9 cellular contexts compared by ENCODE assay signal in genomic region chrX:151753313-151754041, GRCh38. TPM values are rescaled to one million over a fixed set of nuclear protein-coding genes. Genes with fewer than 3 reads are reported as not detected.
DNase-seq lines count a peak whose midpoint lies in the region; ATAC-seq and TF ChIP-seq lines count a peak whose summit lies in the region.
"Had no signal": no experiment of that assay in that cellular context is flagged by ENCODE, and none has a peak within 500 bp of the region (broad histone marks: within the 10 kb centered on the region; RNA-seq: fewer than 3 reads in every experiment).

No MANE protein-coding gene starts in this region.

- no peak overlapping the region for H3K9ac ChIP-seq in GM23248

- in situ Hi-C loops in GM23248 (cut with MboI) = loop anchor here (25.0 kb wide), 2 partner anchors 884 to 1059 kb away; partner anchors contain the start of gene GABRQ

- H3K4me2 ChIP-seq in GM23248 (ENCODE audit: unreplicated experiment) = no peak overlapping the region

- intact Hi-C loops in heart right ventricle (cut with DNase I) (loop anchor here (2.0 to 10.0 kb wide), 6 partner anchors 589 to 884 kb away; partner anchors contain the start of gene GABRQ (in 2 of the 10)), sciatic nerve (cut with DNase I) (no loop called here)

- TF ChIP-seq POLR2A in NB4 (IDR thresholded peaks at IDR 0.05; ENCODE audit: extremely low read depth, insufficient read length) = no peak

- peak; percentile 28 for DNase-seq in activated CD4-positive, alpha-beta T cell treated with anti-CD3 and anti-CD28 coated beads for 48 hours
- no peak for DNase-seq in activated CD4-positive, alpha-beta T cell treated with anti-CD3 and anti-CD28 coated beads, Interleukin-2, amount 50 U/mL, for 1 hour
- DNase-seq in GM23248 (peak; percentile 84), NB4 (ENCODE audit: low read depth) (peak; percentile 52), heart right ventricle (peak; percentile 15 to 54), sciatic nerve (ENCODE audit: low spot score) (peak; percentile 76), CD1c-positive myeloid dendritic cell (ENCODE audit: extremely low spot score) (no peak)
- DNase-seq in activated CD8-positive, alpha-beta T cell treated with anti-CD3 and anti-CD28 coated beads, Interleukin-2, amount 10 ng/mL, durations not matched to agents 7 days and 5 days = peak; percentile 24

- no peaks in the 10 kb centered on the region for H3K9me3 ChIP-seq in GM23248 (ENCODE audit: low read depth)
- no peaks in the 10 kb centered on the region for H3K9me3 ChIP-seq in heart right ventricle

- H3K27me3 Mint-ChIP-seq in activated CD8-positive, alpha-beta T cell treated with anti-CD3 and anti-CD28 coated beads, Interleukin-2, amount 10 ng/mL, durations not matched to agents 7 days and 5 days (ENCODE audit: low read depth) = peaks cover 2% of the 10 kb centered on the region

- H2AFZ ChIP-seq in GM23248 = no peak overlapping the region

- CTCF ChIA-PET in activated CD8-positive, alpha-beta T cell treated with anti-CD3 and anti-CD28 coated beads, Interleukin-2, amount 10 ng/mL, durations not matched to agents 7 days and 5 days (lab: Charles Lee) = interaction anchor here (3.5 kb wide), 1 partner anchor 879 kb away, joined by 18 read pairs; no protein-coding TSS in a partner anchor

- no peak overlapping the region for H3K4me3 ChIP-seq in GM23248
- H3K4me3 ChIP-seq in NB4 (ENCODE audit: low read depth, low read length) = no peak overlapping the region
- H3K4me3 ChIP-seq in heart right ventricle = no peak overlapping the region

- H3K27me3 ChIP-seq in GM23248 (replicated peaks; ENCODE audit: insufficient read depth) (no peaks in the 10 kb centered on the region), heart right ventricle (peaks cover 0 to 49% (median 0%) of the 10 kb centered on the region in 7 donors)

- H3K36me3 Mint-ChIP-seq in activated CD8-positive, alpha-beta T cell treated with anti-CD3 and anti-CD28 coated beads, Interleukin-2, amount 10 ng/mL, durations not matched to agents 7 days and 5 days (ENCODE audit: low read depth) = no peaks in the 10 kb centered on the region
- H3K36me3 Mint-ChIP-seq: activated naive CD4-positive, alpha-beta T cell treated with anti-CD3 and anti-CD28 coated beads, Interleukin-2, amount 50 U/mL, for 24 hours had no signal

- WGBS in GM23248 (ENCODE audit: low coverage in 1 of 2, low lambda C conversion rate in 2 of 2, missing lambda C conversion rate in 2 of 2), 2 experiments = 8 to 9% methylated on average over 13 to 14 of the region's 22 CpGs
- WGBS in heart right ventricle, 2 donors = 9 to 10% methylated on average over 19 to 22 of the region's 22 CpGs

- H3K9me3 Mint-ChIP-seq in activated CD8-positive, alpha-beta T cell treated with anti-CD3 and anti-CD28 coated beads, Interleukin-2, amount 10 ng/mL, durations not matched to agents 7 days and 5 days (ENCODE audit: insufficient read depth) = no peaks in the 10 kb centered on the region
- H3K9me3 Mint-ChIP-seq: activated naive CD4-positive, alpha-beta T cell treated with anti-CD3 and anti-CD28 coated beads, Interleukin-2, amount 50 U/mL, for 24 hours had no signal

- H3K4me3 Mint-ChIP-seq in activated CD8-positive, alpha-beta T cell treated with anti-CD3 and anti-CD28 coated beads, Interleukin-2, amount 10 ng/mL, durations not matched to agents 7 days and 5 days = no peak overlapping the region
- H3K4me3 Mint-ChIP-seq: activated naive CD4-positive, alpha-beta T cell treated with anti-CD3 and anti-CD28 coated beads, Interleukin-2, amount 50 U/mL, for 24 hours had no signal

- H3K27ac ChIP-seq in GM23248 = peak overlapping the region; percentile 33; the same call in 1 of the 2 replicates
- no peak overlapping the region for H3K27ac ChIP-seq in heart right ventricle

- H3K4me1 ChIP-seq in GM23248 (ENCODE audit: insufficient read depth) (peaks cover 12% of the 10 kb centered on the region), heart right ventricle (no peaks in the 10 kb centered on the region)

- no peaks in the 10 kb centered on the region for H4K20me1 ChIP-seq in GM23248 (ENCODE audit: insufficient read depth)

- H3K27ac Mint-ChIP-seq in activated CD8-positive, alpha-beta T cell treated with anti-CD3 and anti-CD28 coated beads, Interleukin-2, amount 10 ng/mL, durations not matched to agents 7 days and 5 days = no peak overlapping the region
- H3K27ac Mint-ChIP-seq: activated naive CD4-positive, alpha-beta T cell treated with anti-CD3 and anti-CD28 coated beads, Interleukin-2, amount 50 U/mL, for 24 hours had no signal

- POLR2A ChIA-PET in activated CD8-positive, alpha-beta T cell treated with anti-CD3 and anti-CD28 coated beads, Interleukin-2, amount 10 ng/mL, durations not matched to agents 7 days and 5 days (lab: Charles Lee) = no interaction called here

- H3K79me2 ChIP-seq in GM23248 (ENCODE audit: insufficient read depth) = no peaks in the 10 kb centered on the region

- TF ChIP-seq CTCF in NB4 (IDR thresholded peaks at IDR 0.05; ENCODE audit: low read depth, low read length) (peak; percentile 55), heart right ventricle (IDR thresholded peaks at IDR 0.05) (peak; percentile 56 to 82 (median 78))

- no peaks in the 10 kb centered on the region for H3F3A ChIP-seq in GM23248 (ENCODE audit: insufficient read depth)

- H3K4me1 Mint-ChIP-seq in activated CD8-positive, alpha-beta T cell treated with anti-CD3 and anti-CD28 coated beads, Interleukin-2, amount 10 ng/mL, durations not matched to agents 7 days and 5 days (ENCODE audit: low read depth) = no peaks in the 10 kb centered on the region
- H3K4me1 Mint-ChIP-seq: activated naive CD4-positive, alpha-beta T cell treated with anti-CD3 and anti-CD28 coated beads, Interleukin-2, amount 50 U/mL, for 24 hours had no signal

- no peaks in the 10 kb centered on the region for H3K9me2 ChIP-seq in GM23248 (ENCODE audit: insufficient read depth)

- H3K36me3 ChIP-seq in GM23248 (ENCODE audit: low read depth) (no peaks in the 10 kb centered on the region), heart right ventricle (no peaks in the 10 kb centered on the region)

- no peak for ATAC-seq in activated CD8-positive, alpha-beta T cell treated with anti-CD3 and anti-CD28 coated beads, Interleukin-2, amount 10 ng/mL, durations not matched to agents 7 days and 5 days
- peak; percentile 75 to 95 (median 88) for ATAC-seq in heart right ventricle
- ATAC-seq in sciatic nerve = peak; percentile 92

RNA-seq across cellular contexts. Expression of gene CNGA2, which starts 18.9 kb away (rescaled TPM):
- total RNA-seq in GM23248 (2014; rRNA removed; shearing (Covaris generic)) = not detected in 2 replicates
- not detected in 2 replicates for polyA plus RNA-seq in GM23248 (2016; fragmentation: Nextera tagmentation; extraction: Ambion mirVana)
- total RNA-seq in activated CD8-positive, alpha-beta T cell treated with anti-CD3 and anti-CD28 coated beads, Interleukin-2, amount 10 ng/mL, durations not matched to agents 7 days and 5 days = not detected
- total RNA-seq in heart right ventricle = not detected
- not detected for polyA plus RNA-seq in heart right ventricle
- total RNA-seq in sciatic nerve = not detected

RNA-seq across cellular contexts. Expression of gene FATE1, which starts 37.6 kb away (rescaled TPM):
- not detected in 2 replicates for total RNA-seq in GM23248 (2014; rRNA removed; shearing (Covaris generic))
- polyA plus RNA-seq in GM23248 (2016; fragmentation: Nextera tagmentation; extraction: Ambion mirVana) (not detected in 2 replicates), heart right ventricle (under 1 TPM; 0.35 to 0.59 TPM)
- not detected for total RNA-seq in activated CD8-positive, alpha-beta T cell treated with anti-CD3 and anti-CD28 coated beads, Interleukin-2, amount 10 ng/mL, durations not matched to agents 7 days and 5 days
- total RNA-seq in heart right ventricle (1 to 10 TPM in 1 of 10 donors, under 1 TPM in 4, not detected in 5; 0.25 to 2.2 (median 0.58) TPM), sciatic nerve (0.36 TPM)

RNA-seq across cellular contexts. Expression of gene PRRG3, which starts 58.2 kb away (rescaled TPM):
- not detected in 2 replicates for total RNA-seq in GM23248 (2014; rRNA removed; shearing (Covaris generic))
- polyA plus RNA-seq in GM23248 (2016; fragmentation: Nextera tagmentation; extraction: Ambion mirVana) (0.14 and 0.21 TPM in 2 replicates), heart right ventricle (1 to 10 TPM in 1 of 2 donors, under 1 TPM in 1; 0.20 to 1.0 TPM)
- not detected for total RNA-seq in activated CD8-positive, alpha-beta T cell treated with anti-CD3 and anti-CD28 coated beads, Interleukin-2, amount 10 ng/mL, durations not matched to agents 7 days and 5 days
- total RNA-seq in heart right ventricle (1 to 10 TPM; 1.4 to 4.4 (median 2.5) TPM), sciatic nerve (64.3 TPM)

Comparison
In these comparisons a context has a peak if more than half of its experiments do, and no peak if none do; other contexts are left out.
1. DNase-seq: peak in activated CD4-positive, alpha-beta T cell treated with anti-CD3 and anti-CD28 coated beads for 48 hours (single experiment), GM23248 (single experiment), NB4 (single experiment), activated CD8-positive, alpha-beta T cell treated with anti-CD3 and anti-CD28 coated beads, Interleukin-2, amount 10 ng/mL, durations not matched to agents 7 days and 5 days (single experiment), heart right ventricle (2 of 2) and sciatic nerve (single experiment); none in activated CD4-positive, alpha-beta T cell treated with anti-CD3 and anti-CD28 coated beads, Interleukin-2, amount 50 U/mL, for 1 hour (single experiment) and CD1c-positive myeloid dendritic cell (single experiment).
2. RNA of gene PRRG3, which starts 58.2 kb away (total RNA-seq): 64.3 TPM in sciatic nerve (single experiment); 1.4 to 4.4 TPM in heart right ventricle, not detected in GM23248 and not detected in activated CD8-positive, alpha-beta T cell treated with anti-CD3 and anti-CD28 coated beads, Interleukin-2, amount 10 ng/mL, durations not matched to agents 7 days and 5 days; every median in the first group is over 10 times any median in the second.